ENCODE assay signal across 17 cellular contexts in genomic region chr14:63508033-63508432, GRCh38. TPM values are rescaled to one million over a fixed set of nuclear protein-coding genes. Genes with fewer than 3 reads are reported as not detected.
A peak's percentile ranks its signal among the peaks of the same experiment; 100 is the strongest.
DNase-seq lines count a peak whose midpoint lies in the region; ATAC-seq and TF ChIP-seq lines count a peak whose summit lies in the region.
"Had no signal": no experiment of that assay in that cellular context is flagged by ENCODE, and none has a peak within 500 bp of the region (broad histone marks: within the 10 kb centered on the region; RNA-seq: fewer than 3 reads in every experiment).

No MANE protein-coding gene starts in this region.

- DNase-seq in CD4-positive, alpha-beta T cell, result no peak
- DNase-seq in DMS153 treated with DMSO at 0.1 percent for 48 hours (lab: John Stamatoyannopoulos, UW; ENCODE audit: unreplicated experiment) (peak; percentile 48), left colon (no peak), NK-92 (lab: John Stamatoyannopoulos, UW; ENCODE audit: unreplicated experiment) (no peak), SW480 (ENCODE audit: low spot score) (no peak)
- peak; percentile 42 for DNase-seq in activated CD8-positive, alpha-beta T cell treated with anti-CD3 and anti-CD28 coated beads for 36 hours
- no peak for DNase-seq in effector CD8-positive, alpha-beta T cell (lab: John Stamatoyannopoulos, UW)
- DNase-seq: activated CD8-positive, alpha-beta memory T cell treated with anti-CD3 and anti-CD28 coated beads, Interleukin-2, amount 50 U/mL, for 4 hours; amygdala; colonic mucosa; GDM1; left ventricle myocardium superior; SK-N-SH; stimulated activated CD4-positive, alpha-beta T cell treated with anti-CD3 and anti-CD28 coated beads, Interleukin-4, amount 100 ng/mL, for 24 hours had no signal

- H3K36me3 Mint-ChIP-seq in CD4-positive, alpha-beta T cell (ENCODE audit: low read depth), result peaks cover 41% of the 10 kb centered on the region
- H3K36me3 Mint-ChIP-seq in activated CD8-positive, alpha-beta T cell treated with anti-CD3 and anti-CD28 coated beads for 36 hours (ENCODE audit: low read depth), result peaks cover 19% of the 10 kb centered on the region

- no peaks in the 10 kb centered on the region for H3K27me3 ChIP-seq in CD4-positive, alpha-beta T cell (ENCODE audit: control insufficient read depth, insufficient read depth, low read length)
- H3K27me3 ChIP-seq: colonic mucosa, hepatocyte had no signal

- CTCF ChIA-PET in CD4-positive, alpha-beta T cell (lab: Charles Lee), result no interaction called here
- CTCF ChIA-PET in activated CD8-positive, alpha-beta T cell treated with anti-CD3 and anti-CD28 coated beads for 36 hours (lab: Charles Lee), result no interaction called here

- H3K27ac ChIP-seq in CD4-positive, alpha-beta T cell (ENCODE audit: low read depth, low read length), result no peak overlapping the region
- H3K27ac ChIP-seq: colonic mucosa, hepatocyte had no signal

- POLR2A ChIA-PET in CD4-positive, alpha-beta T cell (lab: Charles Lee), result no interaction called here
- POLR2A ChIA-PET in activated CD8-positive, alpha-beta T cell treated with anti-CD3 and anti-CD28 coated beads for 36 hours (lab: Charles Lee), result no interaction called here

- H3K4me1 Mint-ChIP-seq in CD4-positive, alpha-beta T cell (ENCODE audit: low read depth), result peaks cover 57% of the 10 kb centered on the region
- H3K4me1 Mint-ChIP-seq in activated CD8-positive, alpha-beta T cell treated with anti-CD3 and anti-CD28 coated beads for 36 hours (ENCODE audit: low read depth), result peaks cover 50% of the 10 kb centered on the region

- intact Hi-C loops in CD4-positive, alpha-beta T cell (cut with DNase I, micrococcal nuclease), result no loop called here
- intact Hi-C loops in activated CD8-positive, alpha-beta T cell treated with anti-CD3 and anti-CD28 coated beads for 36 hours (cut with micrococcal nuclease), result no loop called here
- intact Hi-C loops in left colon (cut with DNase I, micrococcal nuclease), result no loop called here

- H3K9me3 Mint-ChIP-seq in CD4-positive, alpha-beta T cell, result no peaks in the 10 kb centered on the region
- H3K9me3 Mint-ChIP-seq in activated CD8-positive, alpha-beta T cell treated with anti-CD3 and anti-CD28 coated beads for 36 hours, result no peaks in the 10 kb centered on the region

- peak overlapping the region; percentile 3 for H3K27ac Mint-ChIP-seq in CD4-positive, alpha-beta T cell
- no peak overlapping the region for H3K27ac Mint-ChIP-seq in activated CD8-positive, alpha-beta T cell treated with anti-CD3 and anti-CD28 coated beads for 36 hours

- no peaks in the 10 kb centered on the region for H3K27me3 Mint-ChIP-seq in CD4-positive, alpha-beta T cell
- no peaks in the 10 kb centered on the region for H3K27me3 Mint-ChIP-seq in activated CD8-positive, alpha-beta T cell treated with anti-CD3 and anti-CD28 coated beads for 36 hours

- ATAC-seq in CD4-positive, alpha-beta T cell (ENCODE audit: poor library complexity), result no peak
- ATAC-seq in activated CD8-positive, alpha-beta T cell treated with anti-CD3 and anti-CD28 coated beads for 36 hours, result peak; percentile 57
- ATAC-seq in left colon, result peak; percentile 50
- no peak for ATAC-seq in GM18873 (IDR thresholded peaks at IDR 0.05; ENCODE audit: low FRiP score, unreplicated experiment)
- ATAC-seq: left ventricle myocardium superior, sciatic nerve had no signal

- no peak for TF ChIP-seq CTCF in CD4-positive, alpha-beta T cell (IDR thresholded peaks at IDR 0.05)
- TF ChIP-seq CTCF in activated CD8-positive, alpha-beta T cell treated with anti-CD3 and anti-CD28 coated beads for 36 hours (IDR thresholded peaks at IDR 0.05), result no peak

- no peaks in the 10 kb centered on the region for H3K9me3 ChIP-seq in CD4-positive, alpha-beta T cell (ENCODE audit: control insufficient read depth, low read length)
- H3K9me3 ChIP-seq: colonic mucosa, SK-N-SH had no signal

- H3K4me3 Mint-ChIP-seq in CD4-positive, alpha-beta T cell, result no peak overlapping the region
- no peak overlapping the region for H3K4me3 Mint-ChIP-seq in activated CD8-positive, alpha-beta T cell treated with anti-CD3 and anti-CD28 coated beads for 36 hours

RNA-seq across cellular contexts. Expression of gene PPP2R5E, which starts 35.1 kb away (rescaled TPM):
- total RNA-seq in CD4-positive, alpha-beta T cell, result 10 to 100 TPM; 31.2 to 32.3 TPM
- 10 to 100 TPM; 39.5 to 39.8 TPM for total RNA-seq in activated CD8-positive, alpha-beta T cell treated with anti-CD3 and anti-CD28 coated beads for 36 hours
- 10 to 100 TPM; 54.2 to 57.2 TPM for total RNA-seq in left colon

Comparison
In these comparisons a context has a peak if more than half of its experiments do, and no peak if none do; other contexts are left out.
1. ATAC-seq: peak in activated CD8-positive, alpha-beta T cell treated with anti-CD3 and anti-CD28 coated beads for 36 hours (single experiment) and left colon (single experiment); none in CD4-positive, alpha-beta T cell (single experiment) and GM18873 (single experiment).
2. DNase-seq: peak in DMS153 treated with DMSO at 0.1 percent for 48 hours (single experiment) and activated CD8-positive, alpha-beta T cell treated with anti-CD3 and anti-CD28 coated beads for 36 hours (single experiment); none in CD4-positive, alpha-beta T cell (0 of 10), left colon (0 of 2), NK-92 (single experiment), effector CD8-positive, alpha-beta T cell (single experiment) and SW480 (single experiment).